25 cellular contexts compared by ENCODE assay signal in the genomic region with DNA sequence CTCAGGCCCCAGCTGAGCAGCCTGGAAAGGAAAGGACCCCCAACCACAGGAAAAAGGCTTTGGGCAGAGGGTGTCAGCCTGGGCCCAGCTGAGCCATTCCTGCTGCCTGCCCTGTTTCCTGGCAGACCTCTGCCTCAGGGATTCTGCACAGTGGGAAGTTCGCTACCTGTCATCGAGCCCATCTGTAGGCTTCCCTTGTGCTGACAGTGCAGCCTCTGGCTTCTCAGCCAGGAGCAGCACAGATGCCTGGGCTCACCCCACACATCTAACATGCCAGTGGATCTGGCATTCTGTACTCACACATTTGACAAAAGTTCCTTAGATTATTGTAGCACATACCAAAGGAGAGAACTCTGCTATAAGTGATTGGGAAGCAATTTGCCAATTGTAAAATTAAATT.
"Had no signal": no experiment of that assay in that cellular context is flagged by ENCODE, and none has a peak within 500 bp of the region (broad histone marks: within the 10 kb centered on the region; RNA-seq: fewer than 3 reads in every experiment).

No MANE protein-coding gene starts in this region.

- H3K36me3 ChIP-seq: esophagus squamous epithelium, gastrocnemius medialis, left ventricle myocardium inferior, lower lobe of right lung had no signal

- H3K4me2 ChIP-seq: hepatocyte had no signal

- H3K4me1 ChIP-seq: esophagus squamous epithelium, gastrocnemius medialis, left ventricle myocardium inferior, lower lobe of right lung had no signal

- H2AFZ ChIP-seq: hepatocyte had no signal

- H3K27me3 ChIP-seq: esophagus squamous epithelium, gastrocnemius medialis, hepatocyte had no signal

- DNase-seq: dermis blood vessel endothelial cell; effector CD8-positive, alpha-beta T cell; effector memory CD8-positive, alpha-beta T cell; endodermal cell; erythroblast; esophagus squamous epithelium; foreskin fibroblast; foreskin melanocyte; gastrocnemius medialis; glutamatergic neuron; hypothalamus; immature natural killer cell; islet precursor cell; kidney; kidney glomerular epithelial cell; left colon; left ventricle myocardium inferior; lower lobe of right lung; mesenchymal stem cell; mucosa of descending colon had no signal

- H3K79me2 ChIP-seq: hepatocyte had no signal

- ATAC-seq: effector memory CD8-positive, alpha-beta T cell; esophagus mucosa; gastrocnemius medialis; left colon; left lobe of liver; mucosa of descending colon had no signal

- H3K27ac ChIP-seq: coronary artery, epithelial cell of prostate, esophagus squamous epithelium, gastrocnemius medialis, hepatocyte, left ventricle myocardium inferior, lower lobe of right lung had no signal

- H3K4me3 ChIP-seq: coronary artery, esophagus squamous epithelium, gastrocnemius medialis, hepatocyte, left ventricle myocardium inferior, lower lobe of right lung, mucosa of descending colon had no signal

- H3K9me3 ChIP-seq: esophagus squamous epithelium, gastrocnemius medialis, left ventricle myocardium inferior, lower lobe of right lung, mucosa of descending colon had no signal
